26 cellular contexts compared by ENCODE assay signal in the genomic region with DNA sequence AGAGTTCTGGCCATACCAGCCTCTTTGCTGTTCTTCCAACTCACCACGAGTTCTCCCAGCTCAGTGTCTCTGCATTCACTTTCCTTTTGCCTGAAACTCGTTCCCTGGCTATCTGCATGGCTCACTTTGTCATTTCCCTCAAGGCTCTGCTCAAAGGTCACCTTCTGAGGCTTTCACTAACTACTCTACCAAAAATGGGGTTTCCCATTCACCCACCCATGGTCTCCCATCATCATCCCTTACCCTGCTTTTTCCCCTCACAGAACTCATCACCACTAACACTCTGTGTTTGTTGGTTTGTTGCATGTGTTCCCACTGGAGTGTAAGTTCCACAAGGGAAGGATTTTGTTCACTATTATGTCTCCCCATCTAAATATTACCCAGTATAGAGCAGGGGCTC.
"Had no signal": no experiment of that assay in that cellular context is flagged by ENCODE, and none has a peak within 500 bp of the region (broad histone marks: within the 10 kb centered on the region; RNA-seq: fewer than 3 reads in every experiment).

No MANE protein-coding gene starts in this region.

- H3K9me3 Mint-ChIP-seq: endodermal cell, naive B cell had no signal

- H3K27ac Mint-ChIP-seq: endodermal cell, mesothelial cell of epicardium had no signal

- H3K27ac ChIP-seq: dorsolateral prefrontal cortex, epithelial cell of prostate, gastrocnemius medialis, left lung, ovary, psoas muscle, sigmoid colon, spleen, thyroid gland, vagina had no signal

- H3K4me1 Mint-ChIP-seq: endodermal cell, mesothelial cell of epicardium had no signal

- H3K36me3 ChIP-seq: ovary, thyroid gland, vagina had no signal

- H3K4me3 Mint-ChIP-seq: endodermal cell, mesothelial cell of epicardium had no signal

- H3K4me1 ChIP-seq: gastrocnemius medialis, left lung, psoas muscle, sigmoid colon, spleen, thyroid gland, vagina had no signal

- DNase-seq: dorsolateral prefrontal cortex; effector CD4-positive, alpha-beta T cell; endodermal cell; foreskin fibroblast; gastrocnemius medialis; head of caudate nucleus; left cardiac atrium; left lung; mesenchymal stem cell; mucosa of descending colon; naive B cell; occipital lobe; ovary; posterior cingulate gyrus; psoas muscle; right cardiac atrium; sigmoid colon; spleen; stimulated activated CD4-positive, alpha-beta T cell treated with anti-CD3 and anti-CD28 coated beads, Interleukin-4, amount 100 ng/mL, for 4 hours; stimulated activated naive CD4-positive, alpha-beta T cell treated with Interleukin-2 at 50 U/mL for 16 hours; thyroid gland; trophoblast cell had no signal

- H3K27me3 ChIP-seq: dorsolateral prefrontal cortex, gastrocnemius medialis, left lung, ovary, sigmoid colon, spleen, thyroid gland, vagina had no signal

- H3K4me3 ChIP-seq: dorsolateral prefrontal cortex, gastrocnemius medialis, left lung, mucosa of descending colon, ovary, psoas muscle, sigmoid colon, spleen, thyroid gland, vagina had no signal

- H3K9me3 ChIP-seq: gastrocnemius medialis, left lung, mucosa of descending colon, ovary, psoas muscle, sigmoid colon, spleen, thyroid gland, vagina had no signal

- ATAC-seq: esophagus mucosa, gastrocnemius medialis, left cardiac atrium, left lung, mucosa of descending colon, psoas muscle, right cardiac atrium had no signal

- H3K27me3 Mint-ChIP-seq: naive B cell had no signal
